1 cellular context compared by ENCODE assay signal in the genomic region with DNA sequence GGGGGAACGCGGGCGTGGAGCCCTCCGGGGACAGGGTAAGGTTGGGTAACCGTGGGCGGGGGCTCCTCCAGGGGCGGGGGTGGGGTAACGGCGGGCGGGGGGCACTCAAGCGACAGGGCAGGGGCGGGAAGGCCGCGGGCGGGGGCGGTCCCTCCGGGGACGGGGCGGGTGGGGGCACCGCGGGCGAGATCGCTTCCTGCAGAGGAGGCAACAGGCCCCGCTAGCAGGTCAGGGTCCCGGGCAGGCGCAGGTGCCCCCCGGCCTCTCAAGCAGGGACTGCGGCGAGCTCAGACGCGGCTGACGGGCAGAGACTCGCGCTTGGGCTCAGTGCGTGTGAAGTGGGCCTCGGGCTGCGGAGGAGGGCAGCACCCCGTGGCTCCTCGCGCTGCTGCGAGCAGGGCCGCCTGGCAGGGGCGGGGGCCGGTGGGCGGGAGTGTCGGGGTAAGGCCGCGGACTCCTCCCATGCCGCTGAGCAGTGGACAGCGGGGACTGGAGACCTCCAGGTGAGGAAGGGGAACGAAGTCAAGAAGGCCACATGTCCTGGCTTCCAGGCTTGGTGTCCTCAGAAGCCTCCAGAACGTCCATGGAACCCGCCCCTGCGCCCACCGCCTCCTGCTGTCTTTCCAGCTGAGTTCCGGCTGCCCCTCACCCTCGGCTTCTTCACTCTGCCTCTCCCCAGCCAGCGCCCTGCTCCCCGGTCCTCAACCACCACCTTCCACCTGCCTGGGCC.
A peak's percentile ranks its signal among the peaks of the same experiment; 100 is the strongest.
TF ChIP-seq lines count a peak whose summit lies in the region.

No MANE protein-coding gene starts in this region.

TF ChIP-seq in HepG2, 621 proteins besides CTCF, POLR2A, EP300 and RAD21 (continued from another document):
- TF ChIP-seq ZHX1 (CRISPR knock-in tag; IDR thresholded peaks at IDR 0.05; ENCODE audit: low read depth) = no peak
- TF ChIP-seq EHMT2 (IDR thresholded peaks at IDR 0.05; ENCODE audit: borderline replicate concordance, low read depth, low read length) = no peak
- TF ChIP-seq ZNF20 (CRISPR knock-in tag; IDR thresholded peaks at IDR 0.05) = no peak
- TF ChIP-seq FOXK2 (IDR thresholded peaks at IDR 0.05) = no peak
- TF ChIP-seq, protein P1, sequence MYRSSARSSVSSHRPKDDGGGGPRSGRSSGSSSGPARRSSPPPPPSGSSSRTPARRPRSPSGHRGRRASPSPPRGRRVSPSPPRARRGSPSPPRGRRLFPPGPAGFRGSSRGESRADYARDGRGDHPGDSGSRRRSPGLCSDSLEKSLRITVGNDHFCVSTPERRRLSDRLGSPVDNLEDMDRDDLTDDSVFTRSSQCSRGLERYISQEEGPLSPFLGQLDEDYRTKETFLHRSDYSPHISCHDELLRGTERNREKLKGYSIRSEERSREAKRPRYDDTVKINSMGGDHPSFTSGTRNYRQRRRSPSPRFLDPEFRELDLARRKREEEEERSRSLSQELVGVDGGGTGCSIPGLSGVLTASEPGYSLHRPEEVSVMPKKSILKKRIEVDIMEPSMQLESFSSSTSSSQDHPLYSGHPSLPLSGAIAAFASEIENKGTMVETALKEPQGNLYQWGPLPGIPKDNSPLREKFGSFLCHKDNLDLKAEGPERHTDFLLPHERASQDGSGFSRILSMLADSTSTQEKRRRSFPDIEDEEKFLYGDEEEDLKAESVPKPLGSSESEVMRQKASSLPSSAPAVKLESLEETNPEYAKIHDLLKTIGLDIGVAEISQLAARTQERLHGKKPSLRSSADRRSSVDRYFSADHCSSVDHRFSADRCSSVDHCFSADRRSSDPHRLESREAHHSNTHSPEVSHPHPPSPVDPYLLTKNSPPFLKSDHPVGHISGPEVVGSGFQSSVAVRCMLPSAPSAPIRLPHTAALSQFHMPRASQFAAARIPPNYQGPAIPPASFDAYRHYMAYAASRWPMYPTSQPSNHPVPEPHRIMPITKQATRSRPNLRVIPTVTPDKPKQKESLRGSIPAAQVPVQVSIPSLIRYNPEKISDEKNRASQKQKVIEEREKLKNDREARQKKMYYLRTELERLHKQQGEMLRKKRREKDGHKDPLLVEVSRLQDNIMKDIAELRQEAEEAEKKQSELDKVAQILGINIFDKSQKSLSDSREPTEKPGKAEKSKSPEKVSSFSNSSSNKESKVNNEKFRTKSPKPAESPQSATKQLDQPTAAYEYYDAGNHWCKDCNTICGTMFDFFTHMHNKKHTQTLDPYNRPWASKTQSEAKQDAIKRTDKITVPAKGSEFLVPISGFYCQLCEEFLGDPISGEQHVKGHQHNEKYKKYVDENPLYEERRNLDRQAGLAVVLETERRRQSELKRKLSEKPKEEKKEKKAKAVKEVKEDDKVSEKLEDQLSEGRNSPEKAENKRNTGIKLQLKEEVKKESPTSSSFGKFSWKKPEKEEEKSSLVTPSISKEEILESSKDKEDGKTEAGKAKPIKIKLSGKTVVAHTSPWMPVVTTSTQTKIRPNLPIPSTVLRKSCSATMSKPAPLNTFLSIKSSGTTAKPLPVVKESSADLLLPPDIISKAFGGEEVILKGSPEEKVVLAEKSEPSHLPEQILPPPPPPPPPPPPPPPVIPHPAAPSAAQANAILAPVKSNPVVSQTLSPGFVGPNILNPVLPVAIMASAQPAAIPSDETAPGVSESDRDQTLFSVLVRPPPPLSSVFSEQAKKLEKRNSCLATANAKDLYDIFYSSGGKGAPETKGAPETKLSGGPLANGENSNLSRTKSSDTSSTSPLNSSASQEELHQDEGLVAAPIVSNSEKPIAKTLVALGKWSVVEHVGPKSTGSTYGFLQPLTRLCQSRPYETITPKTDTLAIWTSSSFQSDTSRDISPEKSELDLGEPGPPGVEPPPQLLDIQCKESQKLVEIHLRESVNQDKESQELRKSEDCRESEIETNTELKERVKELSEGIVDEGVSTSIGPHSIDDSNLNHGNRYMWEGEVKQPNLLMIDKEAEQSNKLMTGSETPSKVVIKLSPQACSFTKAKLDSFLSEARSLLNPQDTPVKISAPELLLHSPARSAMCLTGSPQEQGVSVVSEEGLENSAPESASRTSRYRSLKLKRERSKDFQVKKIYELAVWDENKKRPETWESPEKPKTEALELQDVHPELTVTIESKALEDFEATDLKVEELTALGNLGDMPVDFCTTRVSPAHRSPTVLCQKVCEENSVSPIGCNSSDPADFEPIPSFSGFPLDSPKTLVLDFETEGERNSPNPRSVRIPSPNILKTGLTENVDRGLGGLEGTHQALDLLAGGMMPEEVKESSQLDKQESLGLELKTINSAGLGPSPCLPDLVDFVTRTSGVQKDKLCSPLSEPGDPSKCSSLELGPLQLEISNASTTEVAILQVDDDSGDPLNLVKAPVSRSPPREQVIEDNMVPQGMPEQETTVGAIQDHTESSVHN (CRISPR knock-in tag; IDR thresholded peaks at IDR 0.05) = no peak
- TF ChIP-seq, protein P2, sequence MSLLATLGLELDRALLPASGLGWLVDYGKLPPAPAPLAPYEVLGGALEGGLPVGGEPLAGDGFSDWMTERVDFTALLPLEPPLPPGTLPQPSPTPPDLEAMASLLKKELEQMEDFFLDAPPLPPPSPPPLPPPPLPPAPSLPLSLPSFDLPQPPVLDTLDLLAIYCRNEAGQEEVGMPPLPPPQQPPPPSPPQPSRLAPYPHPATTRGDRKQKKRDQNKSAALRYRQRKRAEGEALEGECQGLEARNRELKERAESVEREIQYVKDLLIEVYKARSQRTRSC (CRISPR knock-in tag; IDR thresholded peaks at IDR 0.05; ENCODE audit: low read depth) = no peak
- no peak for TF ChIP-seq ZNF251 (CRISPR knock-in tag; IDR thresholded peaks at IDR 0.05)
- TF ChIP-seq CCAR2 (optimal IDR thresholded peaks at IDR 0.05; ENCODE audit: low read depth, low read length) = no peak
- TF ChIP-seq, protein P3, sequence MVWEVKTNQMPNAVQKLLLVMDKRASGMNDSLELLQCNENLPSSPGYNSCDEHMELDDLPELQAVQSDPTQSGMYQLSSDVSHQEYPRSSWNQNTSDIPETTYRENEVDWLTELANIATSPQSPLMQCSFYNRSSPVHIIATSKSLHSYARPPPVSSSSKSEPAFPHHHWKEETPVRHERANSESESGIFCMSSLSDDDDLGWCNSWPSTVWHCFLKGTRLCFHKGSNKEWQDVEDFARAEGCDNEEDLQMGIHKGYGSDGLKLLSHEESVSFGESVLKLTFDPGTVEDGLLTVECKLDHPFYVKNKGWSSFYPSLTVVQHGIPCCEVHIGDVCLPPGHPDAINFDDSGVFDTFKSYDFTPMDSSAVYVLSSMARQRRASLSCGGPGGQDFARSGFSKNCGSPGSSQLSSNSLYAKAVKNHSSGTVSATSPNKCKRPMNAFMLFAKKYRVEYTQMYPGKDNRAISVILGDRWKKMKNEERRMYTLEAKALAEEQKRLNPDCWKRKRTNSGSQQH (CRISPR knock-in tag; IDR thresholded peaks at IDR 0.05; ENCODE audit: low read depth) = 0 out of 2 replicates have a peak, but pooled peaks have one; percentile 32
- TF ChIP-seq SRF (IDR thresholded peaks at IDR 0.05; ENCODE audit: low read depth, low read length) = no peak
- TF ChIP-seq ZNF446 (CRISPR knock-in tag; IDR thresholded peaks at IDR 0.05) = 0 out of 2 replicates have a peak, but pooled peaks have one; percentile 44
- 0 out of 2 replicates have a peak, but pooled peaks have one; percentile 56 for TF ChIP-seq ZNF235 (CRISPR knock-in tag; IDR thresholded peaks at IDR 0.05; ENCODE audit: borderline replicate concordance)
- TF ChIP-seq, protein P4, sequence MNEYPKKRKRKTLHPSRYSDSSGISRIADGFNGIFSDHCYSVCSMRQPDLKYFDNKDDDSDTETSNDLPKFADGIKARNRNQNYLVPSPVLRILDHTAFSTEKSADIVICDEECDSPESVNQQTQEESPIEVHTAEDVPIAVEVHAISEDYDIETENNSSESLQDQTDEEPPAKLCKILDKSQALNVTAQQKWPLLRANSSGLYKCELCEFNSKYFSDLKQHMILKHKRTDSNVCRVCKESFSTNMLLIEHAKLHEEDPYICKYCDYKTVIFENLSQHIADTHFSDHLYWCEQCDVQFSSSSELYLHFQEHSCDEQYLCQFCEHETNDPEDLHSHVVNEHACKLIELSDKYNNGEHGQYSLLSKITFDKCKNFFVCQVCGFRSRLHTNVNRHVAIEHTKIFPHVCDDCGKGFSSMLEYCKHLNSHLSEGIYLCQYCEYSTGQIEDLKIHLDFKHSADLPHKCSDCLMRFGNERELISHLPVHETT (CRISPR knock-in tag; conservative IDR thresholded peaks at IDR 0.05) = 0 out of 2 replicates have a peak, but pooled peaks have one; percentile 24
